17 cellular contexts compared by ENCODE assay signal in the genomic region with DNA sequence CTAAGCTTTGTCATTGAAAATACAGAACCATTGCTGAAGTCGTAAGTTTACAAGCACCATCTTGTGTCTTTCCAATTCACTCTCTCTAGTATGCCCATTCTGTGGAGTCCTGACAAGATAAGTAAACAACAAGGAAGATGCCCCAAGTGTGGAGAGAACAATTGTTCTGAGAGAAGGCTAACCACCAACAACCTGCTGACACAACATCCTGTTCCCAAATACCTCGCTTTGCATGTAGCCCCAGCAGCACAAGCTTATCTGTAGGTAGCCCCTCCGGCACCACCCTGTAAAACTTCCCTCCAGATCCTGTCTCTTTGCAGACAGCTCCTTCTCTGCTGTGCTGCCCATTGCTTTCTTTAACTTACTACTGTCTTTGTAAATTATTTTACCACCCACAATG.
DNase-seq lines count a peak whose midpoint lies in the region; ATAC-seq and TF ChIP-seq lines count a peak whose summit lies in the region.
"Had no signal": no experiment of that assay in that cellular context is flagged by ENCODE, and none has a peak within 500 bp of the region (broad histone marks: within the 10 kb centered on the region; RNA-seq: fewer than 3 reads in every experiment).

No MANE protein-coding gene starts in this region.

- H4K5ac ChIP-seq in mesendoderm (ENCODE audit: low read length): no peak overlapping the region

- no peak overlapping the region for H3K4me3 ChIP-seq in GM12865 (ENCODE audit: low read depth, low read length)
- H3K4me3 ChIP-seq in Peyer's patch: no peak overlapping the region
- no peak overlapping the region for H3K4me3 ChIP-seq in mesendoderm (ENCODE audit: low read length)
- H3K4me3 ChIP-seq in MG63: no peak overlapping the region
- H3K4me3 ChIP-seq: BLaER1, K562, SJSA1 had no signal

- H3K9ac ChIP-seq in mesendoderm (ENCODE audit: low read length): no peak overlapping the region
- H3K9ac ChIP-seq: BLaER1 had no signal

- H3K4ac ChIP-seq in mesendoderm (ENCODE audit: low read depth, low read length): no peak overlapping the region

- no peaks in the 10 kb centered on the region for H3K36me3 ChIP-seq in Peyer's patch
- no peaks in the 10 kb centered on the region for H3K36me3 ChIP-seq in mesendoderm (ENCODE audit: control insufficient read depth, insufficient read depth, low read length)
- no peaks in the 10 kb centered on the region for H3K36me3 ChIP-seq in MG63
- H3K36me3 ChIP-seq: BLaER1, SJSA1 had no signal

- no peak overlapping the region for H3K4me2 ChIP-seq in mesendoderm (ENCODE audit: low read length)
- H3K4me2 ChIP-seq: BLaER1 had no signal

- H3K23ac ChIP-seq in mesendoderm (ENCODE audit: low read length): no peak overlapping the region

- no peaks in the 10 kb centered on the region for H3K9me3 ChIP-seq in Peyer's patch
- H3K9me3 ChIP-seq in MG63: no peaks in the 10 kb centered on the region
- H3K9me3 ChIP-seq: BLaER1, SJSA1 had no signal

- H3K18ac ChIP-seq in mesendoderm (ENCODE audit: low read length): no peak overlapping the region

- no peak overlapping the region for H2AK5ac ChIP-seq in mesendoderm (ENCODE audit: low read length)

- no peaks in the 10 kb centered on the region for H3K79me2 ChIP-seq in mesendoderm (ENCODE audit: control insufficient read depth, insufficient read depth, low read length)

- no peak for TF ChIP-seq POLR2A in Peyer's patch (IDR thresholded peaks at IDR 0.05)

- no peak overlapping the region for H2BK120ac ChIP-seq in mesendoderm (ENCODE audit: low read depth, low read length)

- TF ChIP-seq CTCF in GM12865 (IDR thresholded peaks at IDR 0.05; ENCODE audit: insufficient read depth, low read depth, low read length, missing control alignments) (no peak), Peyer's patch (IDR thresholded peaks at IDR 0.05) (no peak)

- no peak overlapping the region for H2BK5ac ChIP-seq in mesendoderm (ENCODE audit: low read length)

- ATAC-seq in HG03469 (IDR thresholded peaks at IDR 0.05; ENCODE audit: unreplicated experiment): peak; percentile 38
- ATAC-seq: K562, PC-3 had no signal

- WGBS in mesendoderm (ENCODE audit: extremely low coverage, insufficient coverage, low lambda C conversion rate): no CpG with 5 or more reads among the region's 3 CpGs

- peaks cover 0 to 3% (median 0%) of the 10 kb centered on the region in 4 donors for H3K4me1 ChIP-seq in Peyer's patch
- peaks cover 3% of the 10 kb centered on the region for H3K4me1 ChIP-seq in mesendoderm (ENCODE audit: control insufficient read depth, low read depth, low read length)
- H3K4me1 ChIP-seq: BLaER1, SJSA1 had no signal

- H3K56ac ChIP-seq in mesendoderm (ENCODE audit: low read length): no peak overlapping the region

- no peaks in the 10 kb centered on the region for H3K79me1 ChIP-seq in mesendoderm (ENCODE audit: low read length)

- H3K27me3 ChIP-seq in Peyer's patch (no peaks in the 10 kb centered on the region), mesendoderm (ENCODE audit: insufficient read depth, low read length, poor library complexity) (no peaks in the 10 kb centered on the region), MG63 (no peaks in the 10 kb centered on the region)
- H3K27me3 ChIP-seq: BLaER1, SJSA1 had no signal

- DNase-seq in GM12865 (ENCODE audit: low read depth) (peak; percentile 10), Peyer's patch (peak in 2 of 3 donors; percentile 37 to 62), mesendoderm (peak; percentile 28), cerebellar nuclear complex (lab: John Stamatoyannopoulos, UW) (no peak), nucleus accumbens (lab: John Stamatoyannopoulos, UW) (no peak), MG63 (no peak), NCI-H446 (lab: John Stamatoyannopoulos, UW) (no peak)
- DNase-seq: CD4-positive, CD25-positive, alpha-beta regulatory T cell; NCI-H1694; NCI-H2227 treated with DMSO at 0.1 percent for 48 hours; NCI-H510A treated with DMSO at 0.1 percent for 48 hours; PC-3; Right ventricle myocardium superior had no signal

- H2BK15ac ChIP-seq in mesendoderm (replicated peaks; ENCODE audit: low read depth): no peak overlapping the region

- H4K8ac ChIP-seq in mesendoderm (ENCODE audit: low read depth, low read length): no peak overlapping the region

- H3K27ac ChIP-seq in Peyer's patch (no peak overlapping the region), mesendoderm (ENCODE audit: low read depth, low read length) (no peak overlapping the region)
- H3K27ac ChIP-seq: BLaER1, SJSA1 had no signal

Comparison
In these comparisons a context has a peak if more than half of its experiments do, and no peak if none do; other contexts are left out.
1. DNase-seq: peak in GM12865 (single experiment), Peyer's patch (2 of 3) and mesendoderm (single experiment); none in cerebellar nuclear complex (0 of 2), nucleus accumbens (0 of 56), MG63 (single experiment) and NCI-H446 (0 of 2).